ENCODE assay signal across 8 cellular contexts in genomic region chr14:77459072-77459723, GRCh38. TPM values are rescaled to one million over a fixed set of nuclear protein-coding genes. Genes with fewer than 3 reads are reported as not detected.
DNase-seq lines count a peak whose midpoint lies in the region; ATAC-seq and TF ChIP-seq lines count a peak whose summit lies in the region.

No MANE protein-coding gene starts in this region.

- peaks cover 40% of the 10 kb centered on the region for H3K36me3 ChIP-seq in endodermal cell (ENCODE audit: control insufficient read depth, insufficient read depth, low read length)

- H3K4me3 ChIP-seq in endodermal cell (ENCODE audit: low read length), result peak overlapping the region; percentile 97

- peak overlapping the region; percentile 67 for H3K9ac ChIP-seq in endodermal cell (ENCODE audit: extremely low read depth, low read length, poor library complexity, severe bottlenecking)

- peak overlapping the region; percentile 94 for H3K4me3 Mint-ChIP-seq in endodermal cell
- peak overlapping the region; percentile 100 for H3K4me3 Mint-ChIP-seq in stimulated activated memory B cell treated with anti-CD40 and anti-IgM and Interleukin-4, amounts not matched to agents 10 μg/mL and 1 μg/mL and 100 μg/mL, for 72 hours

- 55 to 64% methylated on average over 10 to 13 of the region's 13 CpGs for WGBS in endodermal cell (ENCODE audit: insufficient coverage in 1 of 2, insufficient read length in 1 of 2), 2 experiments

- in situ Hi-C loops in GM13977 (cut with MboI; ENCODE audit: low pct_unique_long_range_greater_than_20kb, low sequenced_read_pairs, unreplicated experiment), result no loop called here

- DNase-seq in AG08395 (ENCODE audit: low spot score), result peak; percentile 55
- DNase-seq in GM13977 (ENCODE audit: low spot score), result peak; percentile 56
- peak; percentile 55 for DNase-seq in NCI-H526 treated with DMSO at 0.1 percent for 48 hours (lab: John Stamatoyannopoulos, UW)
- DNase-seq in activated CD8-positive, alpha-beta memory T cell treated with anti-CD3 and anti-CD28 coated beads for 24 hours, result peak; percentile 74
- DNase-seq in endodermal cell, result peak; percentile 88
- peak; percentile 77 for DNase-seq in myocyte (ENCODE audit: low read depth)
- DNase-seq in GOT3 (lab: John Stamatoyannopoulos, UW), result no peak

- peak; percentile 81 for TF ChIP-seq CTCF in GM13977 (IDR thresholded peaks at IDR 0.05; ENCODE audit: extremely low read depth, insufficient read depth, missing control alignments)
- TF ChIP-seq CTCF in endodermal cell (conservative IDR thresholded peaks at IDR 0.05), result peak; percentile 84

- ATAC-seq in stimulated activated memory B cell treated with anti-CD40 and anti-IgM and Interleukin-4, amounts not matched to agents 10 μg/mL and 1 μg/mL and 100 μg/mL, for 72 hours, result no peak

- H3K9me3 Mint-ChIP-seq in endodermal cell, result no peaks in the 10 kb centered on the region
- H3K9me3 Mint-ChIP-seq in stimulated activated memory B cell treated with anti-CD40 and anti-IgM and Interleukin-4, amounts not matched to agents 10 μg/mL and 1 μg/mL and 100 μg/mL, for 72 hours, result no peaks in the 10 kb centered on the region

- H3K27me3 Mint-ChIP-seq in endodermal cell (ENCODE audit: insufficient read depth), result no peaks in the 10 kb centered on the region
- H3K27me3 Mint-ChIP-seq in stimulated activated memory B cell treated with anti-CD40 and anti-IgM and Interleukin-4, amounts not matched to agents 10 μg/mL and 1 μg/mL and 100 μg/mL, for 72 hours, result no peaks in the 10 kb centered on the region

- H3K27ac Mint-ChIP-seq in endodermal cell, result peak overlapping the region; percentile 99
- H3K27ac Mint-ChIP-seq in stimulated activated memory B cell treated with anti-CD40 and anti-IgM and Interleukin-4, amounts not matched to agents 10 μg/mL and 1 μg/mL and 100 μg/mL, for 72 hours, result peak overlapping the region; percentile 97

- peaks cover 9% of the 10 kb centered on the region for H3K4me1 ChIP-seq in endodermal cell (ENCODE audit: control insufficient read depth, insufficient read depth, low read length)

- peaks cover 40% of the 10 kb centered on the region for H3K36me3 Mint-ChIP-seq in endodermal cell (ENCODE audit: low read depth)
- peaks cover 35% of the 10 kb centered on the region for H3K36me3 Mint-ChIP-seq in stimulated activated memory B cell treated with anti-CD40 and anti-IgM and Interleukin-4, amounts not matched to agents 10 μg/mL and 1 μg/mL and 100 μg/mL, for 72 hours

- peaks cover 23% of the 10 kb centered on the region for H3K4me1 Mint-ChIP-seq in endodermal cell
- H3K4me1 Mint-ChIP-seq in stimulated activated memory B cell treated with anti-CD40 and anti-IgM and Interleukin-4, amounts not matched to agents 10 μg/mL and 1 μg/mL and 100 μg/mL, for 72 hours, result peaks cover 32% of the 10 kb centered on the region

- H3K27me3 ChIP-seq in endodermal cell (ENCODE audit: control insufficient read depth, insufficient read depth, low read length, poor library complexity, severe bottlenecking), result no peaks in the 10 kb centered on the region

- no peak overlapping the region for H3K27ac ChIP-seq in endodermal cell (ENCODE audit: low read depth, low read length)

- H3K9me3 ChIP-seq in endodermal cell (ENCODE audit: control insufficient read depth, low read length), result no peaks in the 10 kb centered on the region

RNA-seq across cellular contexts. Expression of gene AHSA1, which starts 1.3 kb away (rescaled TPM):
- 100 to 1,000 TPM; 151 to 178 TPM for total RNA-seq in endodermal cell
- polyA plus RNA-seq in endodermal cell (2013, experiment 1 of 2), result 97.6 TPM
- 99.0 TPM for polyA plus RNA-seq in endodermal cell (2013, experiment 2 of 2)
- 165 and 207 TPM in 2 replicates for total RNA-seq in myocyte
- 138 TPM for polyA plus RNA-seq in myocyte (2012)

RNA-seq across cellular contexts. Expression of gene VIPAS39, which starts 1.8 kb away (rescaled TPM):
- 10 to 100 TPM; 26.7 to 29.8 TPM for total RNA-seq in endodermal cell
- 30.4 TPM for polyA plus RNA-seq in endodermal cell (2013, experiment 1 of 2)
- polyA plus RNA-seq in endodermal cell (2013, experiment 2 of 2), result 31.0 TPM
- total RNA-seq in myocyte, result 20.0 and 20.2 TPM in 2 replicates
- polyA plus RNA-seq in myocyte (2012), result 27.2 TPM

RNA-seq across cellular contexts. Expression of gene NOXRED1, which starts 35.9 kb away (rescaled TPM):
- total RNA-seq in endodermal cell, result under 1 TPM; 0.49 to 0.92 TPM
- 0.32 TPM for polyA plus RNA-seq in endodermal cell (2013, experiment 1 of 2)
- polyA plus RNA-seq in endodermal cell (2013, experiment 2 of 2), result 0.29 TPM
- total RNA-seq in myocyte, result not detected in 2 replicates
- 0.30 TPM for polyA plus RNA-seq in myocyte (2012)

RNA-seq across cellular contexts. Expression of gene ISM2, which starts 39.4 kb away (rescaled TPM):
- 1 to 10 TPM; 1.3 to 1.6 TPM for total RNA-seq in endodermal cell
- 0.28 TPM for polyA plus RNA-seq in endodermal cell (2013, experiment 1 of 2)
- 0.12 TPM for polyA plus RNA-seq in endodermal cell (2013, experiment 2 of 2)
- 0.05 TPM in 1 of 2 replicates, not detected in the other for total RNA-seq in myocyte
- polyA plus RNA-seq in myocyte (2012), result 0.11 TPM
